22 cellular contexts compared by ENCODE assay signal in the genomic region with DNA sequence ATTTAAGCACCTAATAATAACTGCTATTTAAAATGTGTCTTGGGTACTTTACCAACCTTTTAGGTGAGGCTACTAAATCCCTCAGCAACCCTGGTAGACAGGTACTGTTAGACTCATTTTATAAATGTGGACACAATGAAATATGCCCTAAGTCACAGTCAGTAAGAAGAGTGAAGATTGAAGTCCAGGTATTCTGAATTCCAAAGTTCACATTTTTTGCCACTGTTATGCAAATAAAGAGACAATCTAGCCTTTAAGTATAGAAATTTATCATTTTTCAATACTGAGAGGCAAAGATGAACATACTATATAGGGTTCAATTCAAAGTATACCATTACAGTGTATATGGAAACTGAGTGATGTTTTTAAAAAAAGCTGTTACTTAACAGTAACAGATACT.
"Had no signal": no experiment of that assay in that cellular context is flagged by ENCODE, and none has a peak within 500 bp of the region (broad histone marks: within the 10 kb centered on the region; RNA-seq: fewer than 3 reads in every experiment).

No MANE protein-coding gene starts in this region.

- H3K9me2 ChIP-seq: SK-N-SH had no signal

- H3K27me3 ChIP-seq: MG63 had no signal

- H3K4me3 Mint-ChIP-seq: IgD-negative memory B cell had no signal

- DNase-seq: KBM-7, MG63, NCI-H1092, NCI-H1105 treated with DMSO at 0.1 percent for 48 hours, NCI-H1417 treated with DMSO at 0.1 percent for 48 hours, NCI-H146, NCI-H1694 treated with DMSO at 0.1 percent for 48 hours, NCI-H1930, NCI-H2081, NCI-H2107, NCI-H2171, NCI-H226, NCI-H446, NCI-H510A, NCI-H524 treated with DMSO at 0.1 percent for 48 hours, NCI-H774, SHP77, SK-N-SH, SW 1271 had no signal

- H3K4me3 ChIP-seq: MG63 had no signal

- H3K4me1 Mint-ChIP-seq: IgD-negative memory B cell had no signal

- H3K4me2 ChIP-seq: SK-N-SH had no signal

- H3K9me3 Mint-ChIP-seq: IgD-negative memory B cell had no signal

- H3K27ac Mint-ChIP-seq: IgD-negative memory B cell had no signal

- ATAC-seq: Panc1 had no signal

- H3K36me3 ChIP-seq: MG63 had no signal

- H3K9me3 ChIP-seq: MG63, SK-N-SH had no signal

- H3K27ac ChIP-seq: RWPE1 had no signal

- H3K27me3 Mint-ChIP-seq: IgD-negative memory B cell had no signal
